ENCODE assay signal across 9 cellular contexts in genomic region chr17:55005520-55005919, GRCh38. TPM values are rescaled to one million over a fixed set of nuclear protein-coding genes. Genes with fewer than 3 reads are reported as not detected.
DNase-seq lines count a peak whose midpoint lies in the region; ATAC-seq, FAIRE-seq and TF ChIP-seq lines count a peak whose summit lies in the region.
"Had no signal": no experiment of that assay in that cellular context is flagged by ENCODE, and none has a peak within 500 bp of the region (broad histone marks: within the 10 kb centered on the region; RNA-seq: fewer than 3 reads in every experiment).

No MANE protein-coding gene starts in this region.

- H3K4me2 ChIP-seq in K562 (ENCODE audit: insufficient read depth, low read length), result no peak overlapping the region

- TF ChIP-seq CTCF in K562 (IDR thresholded peaks at IDR 0.05 in 2 of 3, conservative IDR thresholded peaks at IDR 0.05 in 1 of 3; ENCODE audit: insufficient read depth in 2 of 3, low read depth in 1 of 3, low read length in 3 of 3) (peak; percentile 31 to 57 (median 50); a peak in 5 of 6 replicates), osteocyte (IDR thresholded peaks at IDR 0.05) (peak; percentile 34)

- H3K27ac ChIP-seq in K562 (ENCODE audit: extremely low read depth, low read depth, low read length), result no peak overlapping the region

- H3K4me1 ChIP-seq in K562 (replicated peaks in 1 of 2; ENCODE audit: control insufficient read depth in 2 of 2, insufficient read depth in 2 of 2, low read length in 2 of 2), result no peaks in the 10 kb centered on the region

- no peak overlapping the region for H3K4me3 Mint-ChIP-seq in osteocyte (ENCODE audit: unreplicated experiment)
- H3K4me3 Mint-ChIP-seq: CD4-positive, alpha-beta memory T cell had no signal

- no peak overlapping the region for H3K4me3 ChIP-seq in Jurkat, Clone E6-1 (ENCODE audit: low read length)
- no peak overlapping the region for H3K4me3 ChIP-seq in K562

- H3K9me3 ChIP-seq in K562 (replicated peaks; ENCODE audit: control insufficient read depth, insufficient read depth, low read depth, low read length), result no peaks in the 10 kb centered on the region

- POLR2A ChIA-PET in K562 (lab: Yijun Ruan, JAX), result interaction anchor here (1.4 to 1.5 kb wide), 3 partner anchors 8 to 16 kb away, joined by 3 to 6 read pairs (median 3); no protein-coding TSS in a partner anchor

- peak in 1 of 2 experiments; percentile 54; a peak in 2 of 4 replicates for TF ChIP-seq RAD21 in K562 (CRISPR knock-in tag; conservative IDR thresholded peaks at IDR 0.05 in 1 of 2, IDR thresholded peaks at IDR 0.05 in 1 of 2)

- H4K20me1 ChIP-seq in K562 (replicated peaks; ENCODE audit: control insufficient read depth, insufficient read depth, low read length), result no peaks in the 10 kb centered on the region

- FAIRE-seq in K562 (lab: Jason Lieb, UNC) (peak; percentile 78), GM12891 (lab: Jason Lieb, UNC) (no peak)

- H3K27me3 ChIP-seq in K562 (ENCODE audit: control insufficient read depth in 2 of 2, insufficient read depth in 2 of 2, low read length in 2 of 2), result no peaks in the 10 kb centered on the region

- no peaks in the 10 kb centered on the region for H3K9me1 ChIP-seq in K562 (ENCODE audit: control insufficient read depth, insufficient read depth, low read length)

- no peak overlapping the region for H3K9ac ChIP-seq in K562 (ENCODE audit: insufficient read depth in 1 of 2, low read depth in 2 of 2, low read length in 2 of 2)

- 100% methylated on average over 1 of the region's 1 CpG for WGBS in K562 (ENCODE audit: insufficient coverage, low coverage, missing lambda C conversion rate)

- in situ Hi-C loops in K562 (cut with MboI), result no loop called here

- intact Hi-C loops in K562 (cut with micrococcal nuclease), result no loop called here

- peaks cover 19% of the 10 kb centered on the region; the same call in 1 of the 3 replicates for H3K36me3 ChIP-seq in K562 (ENCODE audit: control insufficient read depth, insufficient read depth, low read length)

- TF ChIP-seq EP300 in K562 (IDR thresholded peaks at IDR 0.05; ENCODE audit: low read length), result no peak

- no peaks in the 10 kb centered on the region for H3K79me2 ChIP-seq in K562 (ENCODE audit: control insufficient read depth, insufficient read depth, low read length)

- peak; percentile 14 to 15 for DNase-seq in NCI-H524 (lab: John Stamatoyannopoulos, UW)
- DNase-seq in NCI-H524 treated with DMSO at 0.1 percent for 48 hours (lab: John Stamatoyannopoulos, UW), result no peak
- DNase-seq in Jurkat, Clone E6-1 (ENCODE audit: low read depth, low spot score), result peak; percentile 19
- DNase-seq in K562 (ENCODE audit: extremely low read depth in 1 of 4, low spot score in 3 of 4), result peak; percentile 7 to 47 (median 12)
- DNase-seq in osteocyte (ENCODE audit: extremely low spot score, unreplicated experiment), result no peak
- no peak for DNase-seq in activated CD8-positive, alpha-beta memory T cell treated with anti-CD3 and anti-CD28 coated beads for 24 hours
- no peak for DNase-seq in GM12891 (ENCODE audit: insufficient read length, low spot score)
- no peak for DNase-seq in GM19238 (ENCODE audit: insufficient read length, low spot score)

- no peak overlapping the region for H3K27ac Mint-ChIP-seq in osteocyte (ENCODE audit: unreplicated experiment)
- H3K27ac Mint-ChIP-seq: CD4-positive, alpha-beta memory T cell had no signal

- no TSS peak for BruUV-seq in K562 (replicated peaks; lab: Mats Ljungman, UMichigan)

- peak; percentile 75 for ATAC-seq in K562

- TF ChIP-seq POLR2A in K562 (conservative IDR thresholded peaks at IDR 0.05) (no peak), GM12891 (IDR thresholded peaks at IDR 0.05; ENCODE audit: low read depth, low read length) (no peak)

- H2AFZ ChIP-seq in K562 (ENCODE audit: low read depth, low read length), result no peak overlapping the region

- H3K9me3 Mint-ChIP-seq in osteocyte (ENCODE audit: unreplicated experiment), result peaks cover 4% of the 10 kb centered on the region
- H3K9me3 Mint-ChIP-seq: CD4-positive, alpha-beta memory T cell had no signal

- H3K27me3 Mint-ChIP-seq in osteocyte (ENCODE audit: unreplicated experiment), result no peaks in the 10 kb centered on the region
- H3K27me3 Mint-ChIP-seq: CD4-positive, alpha-beta memory T cell had no signal

- CTCF ChIA-PET in K562 (lab: Yijun Ruan, JAX; ENCODE audit: low intra/inter-chr PET ratio), result no interaction called here

- peaks cover 20% of the 10 kb centered on the region for H3K36me3 Mint-ChIP-seq in osteocyte (ENCODE audit: unreplicated experiment)

- no peaks in the 10 kb centered on the region for H3K4me1 Mint-ChIP-seq in osteocyte (ENCODE audit: unreplicated experiment)
- H3K4me1 Mint-ChIP-seq: CD4-positive, alpha-beta memory T cell had no signal

TF ChIP-seq in K562, 482 proteins besides CTCF, POLR2A, EP300 and RAD21 (continues in another document):
- TF ChIP-seq ZNF507 (tag; conservative IDR thresholded peaks at IDR 0.05), result no peak

TF ChIP-seq in GM12891, 5 proteins besides CTCF, POLR2A, EP300 and RAD21:
- TF ChIP-seq SPI1 (IDR thresholded peaks at IDR 0.05; ENCODE audit: low read depth, low read length) (no peak), PAX5 (IDR thresholded peaks at IDR 0.05; ENCODE audit: insufficient read depth, low read length, severe bottlenecking) (no peak), POU2F2 (IDR thresholded peaks at IDR 0.05; ENCODE audit: low read depth, low read length) (no peak), POLR2AphosphoS5 (IDR thresholded peaks at IDR 0.05; ENCODE audit: low read depth, low read length) (no peak), TAF1 (IDR thresholded peaks at IDR 0.05; ENCODE audit: low read depth, low read length) (no peak)

RNA-seq across cellular contexts. Expression of gene STXBP4, which starts 37.0 kb away (rescaled TPM):
- 5.8 TPM for polyA plus RNA-seq in Jurkat, Clone E6-1 (2012; ENCODE audit: insufficient read depth, insufficient read length)
- 25.1 and 86.8 TPM in 2 replicates for total RNA-seq in K562 (2011; cell fraction: chromatin; rRNA removed; ENCODE audit: low replicate concordance)
- total RNA-seq in K562 (2011; cell fraction: nucleolus; rRNA removed), result 8.3 and 8.9 TPM in 2 replicates
- total RNA-seq in K562 (2011; cell fraction: nucleoplasm; rRNA removed), result 21.1 and 36.3 TPM in 2 replicates
- total RNA-seq in K562 (2014; rRNA removed), result 6.8 and 18.5 TPM in 2 replicates
- total RNA-seq in K562 (2014; rRNA removed; fragmentation: Illumina TruSeq; extraction: Trizol), result 23.2 and 25.0 TPM in 2 replicates
- total RNA-seq in K562 (2015; rRNA removed; fragmentation: Illumina TruSeq; extraction: Trizol), result 16.9 and 19.4 TPM in 2 replicates
- total RNA-seq in K562 (2021), result 15.0 and 16.1 TPM in 2 replicates
- polyA plus RNA-seq in K562 (2011; rRNA removed), result 9.5 and 12.2 TPM in 2 replicates
- polyA plus RNA-seq in K562 (2011; cell fraction: cytosol; rRNA removed), result 2.3 and 6.1 TPM in 2 replicates
- polyA plus RNA-seq in K562 (2011; cell fraction: nucleus; rRNA removed), result 7.4 and 13.9 TPM in 2 replicates
- polyA plus RNA-seq in K562 (2012), result 4.4 and 14.0 TPM in 2 replicates
- polyA plus RNA-seq in K562 (2014; fragmentation: Illumina TruSeq; extraction: Trizol), result 19.5 and 22.3 TPM in 2 replicates
- 10 to 100 TPM; 11.6 to 13.9 TPM for polyA plus RNA-seq in K562 (2014; fragmentation: Nextera tagmentation; extraction: Ambion mirVana)
- 12.7 and 19.2 TPM in 2 replicates for polyA plus RNA-seq in K562 (2014; rRNA removed)
- 28.5 and 32.0 TPM in 2 replicates for polyA minus RNA-seq in K562 (2011; rRNA and poly(A)+ RNA removed)
- polyA minus RNA-seq in K562 (2011; cell fraction: cytosol; rRNA and poly(A)+ RNA removed), result 4.8 and 9.3 TPM in 2 replicates
- polyA minus RNA-seq in K562 (2011; cell fraction: nucleus; rRNA and poly(A)+ RNA removed), result 22.6 and 45.3 TPM in 2 replicates
- 19.9 and 20.8 TPM in 2 replicates for total RNA-seq in osteocyte
- polyA plus RNA-seq in GM12891 (2012; ENCODE audit: low read depth, missing spikeins), result 2.1 TPM

RNA-seq across cellular contexts. Expression of gene COX11, which starts 37.1 kb away (rescaled TPM):
- polyA plus RNA-seq in Jurkat, Clone E6-1 (2012; ENCODE audit: insufficient read depth, insufficient read length), result 74.8 TPM
- total RNA-seq in K562 (2011; cell fraction: chromatin; rRNA removed; ENCODE audit: low replicate concordance), result 25.8 and 43.8 TPM in 2 replicates
- 24.8 and 30.4 TPM in 2 replicates for total RNA-seq in K562 (2011; cell fraction: nucleolus; rRNA removed)
- 38.2 and 60.7 TPM in 2 replicates for total RNA-seq in K562 (2011; cell fraction: nucleoplasm; rRNA removed)
- total RNA-seq in K562 (2014; rRNA removed), result 78.9 and 112 TPM in 2 replicates
- total RNA-seq in K562 (2014; rRNA removed; fragmentation: Illumina TruSeq; extraction: Trizol), result 24.9 and 30.0 TPM in 2 replicates
- 30.7 and 33.9 TPM in 2 replicates for total RNA-seq in K562 (2015; rRNA removed; fragmentation: Illumina TruSeq; extraction: Trizol)
- total RNA-seq in K562 (2021), result 47.3 and 50.0 TPM in 2 replicates
- polyA plus RNA-seq in K562 (2011; rRNA removed), result 33.3 and 38.1 TPM in 2 replicates
- polyA plus RNA-seq in K562 (2011; cell fraction: cytosol; rRNA removed), result 28.9 and 53.3 TPM in 2 replicates
- polyA plus RNA-seq in K562 (2011; cell fraction: nucleus; rRNA removed), result 49.8 and 50.2 TPM in 2 replicates
- 35.9 and 42.5 TPM in 2 replicates for polyA plus RNA-seq in K562 (2012)
- 21.5 and 41.0 TPM in 2 replicates for polyA plus RNA-seq in K562 (2014; fragmentation: Illumina TruSeq; extraction: Trizol)
- polyA plus RNA-seq in K562 (2014; fragmentation: Nextera tagmentation; extraction: Ambion mirVana), result 10 to 100 TPM; 18.5 to 18.8 TPM
- polyA plus RNA-seq in K562 (2014; rRNA removed), result 69.2 and 79.1 TPM in 2 replicates
- polyA minus RNA-seq in K562 (2011; rRNA and poly(A)+ RNA removed), result 24.1 and 35.3 TPM in 2 replicates
- polyA minus RNA-seq in K562 (2011; cell fraction: cytosol; rRNA and poly(A)+ RNA removed), result 28.4 and 35.2 TPM in 2 replicates
- polyA minus RNA-seq in K562 (2011; cell fraction: nucleus; rRNA and poly(A)+ RNA removed), result 28.8 and 41.7 TPM in 2 replicates
- total RNA-seq in osteocyte, result 47.4 and 57.8 TPM in 2 replicates
- 38.4 TPM for polyA plus RNA-seq in GM12891 (2012; ENCODE audit: low read depth, missing spikeins)

Comparison
In these comparisons a context has a peak if more than half of its experiments do, and no peak if none do; other contexts are left out.
1. DNase-seq: peak in NCI-H524 (2 of 2), Jurkat, Clone E6-1 (single experiment) and K562 (4 of 4); none in NCI-H524 treated with DMSO at 0.1 percent for 48 hours (single experiment), osteocyte (single experiment), activated CD8-positive, alpha-beta memory T cell treated with anti-CD3 and anti-CD28 coated beads for 24 hours (single experiment), GM12891 (single experiment) and GM19238 (single experiment).